Comparison of ENCODE assay signal across 8 cellular contexts in the genomic region with DNA sequence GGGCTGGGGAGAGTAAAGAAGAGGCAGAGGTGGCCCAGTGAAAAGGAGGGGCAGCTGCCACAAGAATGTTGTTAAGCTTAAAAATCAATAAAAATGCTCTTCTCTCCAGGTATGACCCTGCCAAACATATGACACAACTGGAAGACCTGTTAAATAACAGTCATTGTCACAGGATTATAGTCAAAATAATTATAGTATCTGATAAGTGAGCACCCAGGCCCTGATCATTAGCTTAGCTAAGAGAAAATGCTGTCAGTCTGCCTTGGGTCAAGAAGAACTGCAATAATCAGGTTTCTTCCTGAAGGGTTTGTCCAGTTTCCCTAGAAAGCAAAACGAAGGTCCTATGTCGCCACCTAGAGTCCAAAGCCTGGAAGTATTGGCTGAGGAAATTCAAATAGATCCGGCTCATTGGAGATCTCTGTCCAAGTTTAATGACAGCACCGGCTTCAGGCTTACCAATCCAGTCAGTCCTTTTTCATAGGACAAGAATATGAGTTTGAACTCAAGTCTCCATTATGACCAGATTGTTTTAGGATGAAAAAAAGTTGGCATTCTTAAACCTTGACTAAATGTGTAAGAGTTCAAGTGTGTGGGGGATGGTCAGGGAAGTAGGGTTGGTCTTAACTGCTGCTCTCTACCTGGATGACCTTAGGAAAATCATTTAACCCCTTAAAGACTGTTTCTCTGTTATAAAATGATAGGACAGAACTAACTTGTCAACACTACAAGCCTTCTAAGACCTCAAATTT. TPM values are rescaled to one million over a fixed set of nuclear protein-coding genes. Genes with fewer than 3 reads are reported as not detected.
DNase-seq lines count a peak whose midpoint lies in the region; ATAC-seq and TF ChIP-seq lines count a peak whose summit lies in the region.

No MANE protein-coding gene starts in this region.

- H3K9me3 Mint-ChIP-seq in activated naive CD8-positive, alpha-beta T cell treated with anti-CD3 and anti-CD28 coated beads, Interleukin-2, amount 50 U/mL, for 24 hours, result no peaks in the 10 kb centered on the region

- H3K9me2 ChIP-seq in DOHH2 (replicated peaks; ENCODE audit: control insufficient read depth, low read length) (no peaks in the 10 kb centered on the region), hepatocyte (replicated peaks; ENCODE audit: insufficient read depth) (no peaks in the 10 kb centered on the region)

- no peaks in the 10 kb centered on the region for H3K79me2 ChIP-seq in DOHH2 (ENCODE audit: control insufficient read depth, low read length)
- H3K79me2 ChIP-seq in hepatocyte, result no peaks in the 10 kb centered on the region

- H3K9me3 ChIP-seq in DOHH2 (ENCODE audit: control insufficient read depth, insufficient read depth, low read length) (no peaks in the 10 kb centered on the region), HUES6 (ENCODE audit: control insufficient read depth, insufficient read depth, low read depth, low read length) (no peaks in the 10 kb centered on the region), hepatocyte (ENCODE audit: low read depth) (no peaks in the 10 kb centered on the region), spleen (no peaks in the 10 kb centered on the region)

- TF ChIP-seq CTCF in DOHH2 (IDR thresholded peaks at IDR 0.05; ENCODE audit: low read depth, low read length, poor library complexity, severe bottlenecking), result peak; percentile 77
- peak; percentile 90 for TF ChIP-seq CTCF in hepatocyte (IDR thresholded peaks at IDR 0.05; ENCODE audit: poor library complexity)
- peak in 9 of 11 experiments; percentile 43 to 76 (median 60) for TF ChIP-seq CTCF in spleen (IDR thresholded peaks at IDR 0.05 in 8 of 11, conservative IDR thresholded peaks at IDR 0.05 in 3 of 11)

- intact Hi-C loops in spleen (cut with DNase I; ENCODE audit: low total_unique reads), result no loop called here

- no peak overlapping the region for H2AFZ ChIP-seq in hepatocyte

- peak; percentile 93 for ATAC-seq in GM21367 (IDR thresholded peaks at IDR 0.05; ENCODE audit: unreplicated experiment)
- ATAC-seq in activated naive CD8-positive, alpha-beta T cell treated with anti-CD3 and anti-CD28 coated beads, Interleukin-2, amount 50 U/mL, for 24 hours, result no peak

- WGBS in hepatocyte (ENCODE audit: low lambda C conversion rate, missing lambda C conversion rate), result 0% methylated on average over 4 of the region's 4 CpGs
- 0 to 2% (median 1%) methylated on average over 4 of the region's 4 CpGs for WGBS in spleen, 5 donors

- H3K27me3 Mint-ChIP-seq in activated naive CD8-positive, alpha-beta T cell treated with anti-CD3 and anti-CD28 coated beads, Interleukin-2, amount 50 U/mL, for 24 hours, result peaks cover 4% of the 10 kb centered on the region

- no peak for TF ChIP-seq POLR2A in spleen (IDR thresholded peaks at IDR 0.05)

- H3K4me3 ChIP-seq in DOHH2 (ENCODE audit: low read length) (no peak overlapping the region), HUES6 (ENCODE audit: low read depth, low read length) (peak overlapping the region; percentile 29; the same call in 1 of the 2 replicates), hepatocyte (no peak overlapping the region), spleen (no peak overlapping the region)

- no peaks in the 10 kb centered on the region for H4K20me1 ChIP-seq in DOHH2 (ENCODE audit: control insufficient read depth, insufficient read depth, low read depth, low read length)
- no peaks in the 10 kb centered on the region for H4K20me1 ChIP-seq in hepatocyte (ENCODE audit: insufficient read depth, poor library complexity, severe bottlenecking)

- H3K27ac Mint-ChIP-seq in activated naive CD8-positive, alpha-beta T cell treated with anti-CD3 and anti-CD28 coated beads, Interleukin-2, amount 50 U/mL, for 24 hours, result no peak overlapping the region

- H3F3A ChIP-seq in DOHH2 (ENCODE audit: control insufficient read depth, insufficient read depth), result no peaks in the 10 kb centered on the region

- no peaks in the 10 kb centered on the region for H3K36me3 Mint-ChIP-seq in activated naive CD8-positive, alpha-beta T cell treated with anti-CD3 and anti-CD28 coated beads, Interleukin-2, amount 50 U/mL, for 24 hours (ENCODE audit: low read depth)

- H3K27me3 ChIP-seq in DOHH2 (ENCODE audit: control insufficient read depth, low read length) (no peaks in the 10 kb centered on the region), HUES6 (ENCODE audit: control insufficient read depth, insufficient read depth, low read length) (peaks cover 21% of the 10 kb centered on the region; the same call in 1 of the 2 replicates), hepatocyte (peaks cover 16% of the 10 kb centered on the region), spleen (replicated peaks in 1 of 7) (peaks cover 0 to 47% (median 3%) of the 10 kb centered on the region in 7 donors)

- H3K4me1 ChIP-seq in DOHH2 (ENCODE audit: control insufficient read depth, low read length) (no peaks in the 10 kb centered on the region), HUES6 (ENCODE audit: control insufficient read depth, insufficient read depth, low read length) (peaks cover 11% of the 10 kb centered on the region), hepatocyte (ENCODE audit: insufficient read depth) (no peaks in the 10 kb centered on the region), spleen (no peaks in the 10 kb centered on the region)

- H3K4me1 Mint-ChIP-seq in activated naive CD8-positive, alpha-beta T cell treated with anti-CD3 and anti-CD28 coated beads, Interleukin-2, amount 50 U/mL, for 24 hours, result no peaks in the 10 kb centered on the region

- DNase-seq in NCI-H748 (lab: John Stamatoyannopoulos, UW; ENCODE audit: unreplicated experiment) (peak; percentile 88), amniotic epithelial cell (ENCODE audit: low read depth) (peak; percentile 61), hepatocyte (ENCODE audit: low spot score) (peak; percentile 83), spleen (no peak)
- DNase-seq in activated naive CD8-positive, alpha-beta T cell treated with anti-CD3 and anti-CD28 coated beads, Interleukin-2, amount 50 U/mL, for 24 hours, result no peak

- H3K4me2 ChIP-seq in DOHH2 (ENCODE audit: low read length), result no peak overlapping the region
- no peak overlapping the region for H3K4me2 ChIP-seq in hepatocyte

- no peak overlapping the region for H3K4me3 Mint-ChIP-seq in activated naive CD8-positive, alpha-beta T cell treated with anti-CD3 and anti-CD28 coated beads, Interleukin-2, amount 50 U/mL, for 24 hours

- H3K36me3 ChIP-seq in DOHH2 (ENCODE audit: control insufficient read depth, low read length) (no peaks in the 10 kb centered on the region), HUES6 (ENCODE audit: control insufficient read depth, insufficient read depth, low read length) (no peaks in the 10 kb centered on the region), hepatocyte (replicated peaks; ENCODE audit: insufficient read depth, low read depth) (no peaks in the 10 kb centered on the region), spleen (no peaks in the 10 kb centered on the region)

- H3K27ac ChIP-seq in DOHH2 (ENCODE audit: low read depth, low read length) (no peak overlapping the region), HUES6 (ENCODE audit: low read depth, low read length) (no peak overlapping the region), hepatocyte (no peak overlapping the region), spleen (no peak overlapping the region)

- no peak overlapping the region for H3K9ac ChIP-seq in HUES6 (ENCODE audit: low read length)

RNA-seq across cellular contexts. Expression of gene NKX2-8, which starts 22.5 kb away (rescaled TPM):
- not detected in 2 replicates for total RNA-seq in hepatocyte
- polyA plus RNA-seq in hepatocyte, result not detected in 2 replicates
- not detected for total RNA-seq in spleen
- polyA plus RNA-seq in spleen, result not detected

RNA-seq across cellular contexts. Expression of gene PAX9, which starts 56.7 kb away (rescaled TPM):
- 0.53 TPM in 1 of 2 replicates, not detected in the other for total RNA-seq in hepatocyte
- 0.24 and 0.36 TPM in 2 replicates for polyA plus RNA-seq in hepatocyte
- total RNA-seq in spleen, result under 1 TPM in 4 of 7 donors, not detected in 3; 0.07 to 0.43 (median 0.17) TPM
- under 1 TPM; 0.02 to 0.06 (median 0.02) TPM for polyA plus RNA-seq in spleen

Comparison
In these comparisons a context has a peak if more than half of its experiments do, and no peak if none do; other contexts are left out.
1. DNase-seq: peak in NCI-H748 (single experiment), amniotic epithelial cell (single experiment) and hepatocyte (single experiment); none in spleen (single experiment) and activated naive CD8-positive, alpha-beta T cell treated with anti-CD3 and anti-CD28 coated beads, Interleukin-2, amount 50 U/mL, for 24 hours (single experiment).
2. Peak in every context shown above with its lines, with median percentiles within 50 percentile points of each other: CTCF ChIP-seq.